ENCODE assay signal across 24 cellular contexts in genomic region chr12:128724468-128725046, GRCh38.
DNase-seq lines count a peak whose midpoint lies in the region; FAIRE-seq and TF ChIP-seq lines count a peak whose summit lies in the region.
"Had no signal": no experiment of that assay in that cellular context is flagged by ENCODE, and none has a peak within 500 bp of the region (broad histone marks: within the 10 kb centered on the region; RNA-seq: fewer than 3 reads in every experiment).

No MANE protein-coding gene starts in this region.

- H2BK5ac ChIP-seq in H9 (ENCODE audit: insufficient read length, low read length) (no peak overlapping the region), neuronal stem cell (ENCODE audit: low read length) (no peak overlapping the region)

- FAIRE-seq in RCC 7860 (lab: Jason Lieb, UNC): peak; percentile 65
- FAIRE-seq: A204.1, H54 had no signal

- H3K79me1 ChIP-seq in H9 (ENCODE audit: insufficient read depth, low read depth, low read length, poor library complexity, severe bottlenecking) (no peaks in the 10 kb centered on the region), neuronal stem cell (ENCODE audit: low read depth, low read length) (no peaks in the 10 kb centered on the region)

- H2BK15ac ChIP-seq in H9 (ENCODE audit: low read depth, low read length) (no peak overlapping the region), neuronal stem cell (ENCODE audit: low read length) (no peak overlapping the region)

- no peak overlapping the region for H3K56ac ChIP-seq in H9 (ENCODE audit: insufficient read length, low read depth, low read length)

- DNase-seq in Caki2 (ENCODE audit: low read depth) (peak; percentile 56), H9 (no peak), RCC 7860 (ENCODE audit: low spot score) (peak; percentile 43), neuronal stem cell (ENCODE audit: low spot score) (no peak), activated gamma-delta T cell treated with Interleukin-2 at 50 U/mL for 16 hours (no peak), NOMO-1 treated with dmso at 0.1 percent for 144 hours (lab: John Stamatoyannopoulos, UW; ENCODE audit: unreplicated experiment) (no peak), OCI-M2 (lab: John Stamatoyannopoulos, UW; ENCODE audit: unreplicated experiment) (no peak)
- DNase-seq: AML-193; Calu3; CD8-positive, alpha-beta memory T cell; DMS79 treated with DMSO at 0.1 percent for 48 hours; MM.1S; NCI-H2029; NCI-H446; NCI-H524 treated with DMSO at 0.1 percent for 48 hours; NCI-H774; SK-N-SH; T-helper 17 cell had no signal

- TF ChIP-seq CTCF in H9 (conservative IDR thresholded peaks at IDR 0.05): no peak

- H3K14ac ChIP-seq in H9 (ENCODE audit: insufficient read depth, low read length) (no peak overlapping the region; the same call in 1 of the 2 replicates), neuronal stem cell (ENCODE audit: low read length) (no peak overlapping the region)

- H3K27me3 ChIP-seq in H9 (ENCODE audit: insufficient read depth, low read length) (no peaks in the 10 kb centered on the region), neuronal stem cell (ENCODE audit: control insufficient read depth in 3 of 3, insufficient read depth in 3 of 3, low read depth in 1 of 3, low read length in 3 of 3) (peaks cover 0 to 8% (median 0%) of the 10 kb centered on the region in 3 experiments)

- peaks cover 6 to 9% of the 10 kb centered on the region in 2 experiments; a peak in 3 of 5 replicates for H3K9me3 Mint-ChIP-seq in H9

- H3K27ac ChIP-seq in H9 (ENCODE audit: insufficient read length, low read depth, low read length): no peak overlapping the region
- H3K27ac ChIP-seq in neuronal stem cell (replicated peaks; ENCODE audit: low read length): no peak overlapping the region
- H3K27ac ChIP-seq: C4-2B, HL-60, KMS-11 had no signal

- no peaks in the 10 kb centered on the region for H3K79me2 ChIP-seq in H9 (ENCODE audit: insufficient read depth, low read length)

- peaks cover 30 to 34% of the 10 kb centered on the region in 2 experiments for H3K4me1 Mint-ChIP-seq in H9
- H3K4me1 Mint-ChIP-seq: T-helper 17 cell had no signal

- H2BK20ac ChIP-seq in H9 (ENCODE audit: low read depth, low read length, poor library complexity, severe bottlenecking): no peak overlapping the region

- H4K8ac ChIP-seq in H9 (replicated peaks; ENCODE audit: insufficient read length, low read depth, low read length) (no peak overlapping the region), neuronal stem cell (ENCODE audit: low read depth, low read length) (no peak overlapping the region)

- H4K20me1 ChIP-seq in H9 (ENCODE audit: control insufficient read depth, insufficient read depth, insufficient read length): no peaks in the 10 kb centered on the region

- H3K36me3 Mint-ChIP-seq in H9 (ENCODE audit: insufficient read depth in 1 of 3, low read depth in 3 of 3): peaks cover 0 to 6% (median 1%) of the 10 kb centered on the region in 3 experiments; a peak in 2 of 7 replicates
- H3K36me3 Mint-ChIP-seq: IgD-negative memory B cell had no signal

- H3K9me3 ChIP-seq in H9 (ENCODE audit: control insufficient read depth, low read depth, low read length) (no peaks in the 10 kb centered on the region), neuronal stem cell (replicated peaks in 1 of 2; ENCODE audit: control insufficient read depth in 2 of 2, insufficient read depth in 1 of 2, low read depth in 1 of 2, low read length in 2 of 2) (peaks cover 0 to under 1% of the 10 kb centered on the region in 2 donors)
- H3K9me3 ChIP-seq: SK-N-SH had no signal

- H4K91ac ChIP-seq in H9 (ENCODE audit: insufficient read length, low read depth, low read length): no peak overlapping the region
- no peak overlapping the region for H4K91ac ChIP-seq in neuronal stem cell (ENCODE audit: low read depth, low read length, poor library complexity)

- no peak overlapping the region for H2BK120ac ChIP-seq in H9 (ENCODE audit: low read depth, low read length, poor library complexity, severe bottlenecking)
- H2BK120ac ChIP-seq in neuronal stem cell (ENCODE audit: low read depth, low read length): no peak overlapping the region

- no peak overlapping the region for H3K4me3 Mint-ChIP-seq in H9
- H3K4me3 Mint-ChIP-seq: CD8-positive, alpha-beta memory T cell; IgD-negative memory B cell; T-helper 17 cell had no signal

- H2AK5ac ChIP-seq in H9 (ENCODE audit: insufficient read length, low read length) (no peak overlapping the region), neuronal stem cell (ENCODE audit: low read depth, low read length) (no peak overlapping the region)

- H3K4me1 ChIP-seq in H9 (ENCODE audit: insufficient read depth, low read length): peaks cover 13% of the 10 kb centered on the region; the same call in 1 of the 2 replicates
- H3K4me1 ChIP-seq in neuronal stem cell (ENCODE audit: control insufficient read depth in 2 of 2, insufficient read depth in 1 of 2, low read depth in 1 of 2, low read length in 2 of 2): peaks cover 3 to 10% of the 10 kb centered on the region in 2 donors

- no peak overlapping the region for H4K5ac ChIP-seq in H9 (ENCODE audit: insufficient read length, low read depth, low read length)

- no peak overlapping the region for H3K4me3 ChIP-seq in neuronal stem cell (ENCODE audit: low read length in 2 of 2)

- no peak overlapping the region for H3K23ac ChIP-seq in H9 (ENCODE audit: insufficient read length, low read depth, low read length)
- H3K23ac ChIP-seq in neuronal stem cell (ENCODE audit: low read depth, low read length, poor library complexity): no peak overlapping the region

- no peaks in the 10 kb centered on the region for H3K23me2 ChIP-seq in H9 (ENCODE audit: insufficient read length, low read depth, low read length, poor library complexity, severe bottlenecking)

- H2BK12ac ChIP-seq in H9 (ENCODE audit: insufficient read length, low read depth, low read length) (no peak overlapping the region), neuronal stem cell (ENCODE audit: low read length) (no peak overlapping the region)

- no peak overlapping the region for H2AFZ ChIP-seq in H9 (ENCODE audit: low read length)
- H2AFZ ChIP-seq in neuronal stem cell (ENCODE audit: low read length): no peak overlapping the region

- H3K9ac ChIP-seq in H9 (ENCODE audit: extremely low read depth, insufficient read length, low read length) (no peak overlapping the region), neuronal stem cell (ENCODE audit: low read depth, low read length, poor library complexity) (no peak overlapping the region)
- H3K9ac ChIP-seq: KMS-11, SK-N-SH had no signal

- no peaks in the 10 kb centered on the region for H3K36me3 ChIP-seq in neuronal stem cell (replicated peaks in 1 of 2; ENCODE audit: control insufficient read depth in 2 of 2, insufficient read depth in 2 of 2, low read length in 2 of 2)

- no peak overlapping the region for H3K4me2 ChIP-seq in H9 (ENCODE audit: insufficient read depth, insufficient read length, low read length)
- no peak overlapping the region for H3K4me2 ChIP-seq in neuronal stem cell (ENCODE audit: insufficient read depth, low read length, poor library complexity, severe bottlenecking)
- H3K4me2 ChIP-seq: KMS-11, SK-N-SH had no signal

- H3K4ac ChIP-seq in H9 (ENCODE audit: low read depth, low read length) (no peak overlapping the region), neuronal stem cell (ENCODE audit: low read length) (no peak overlapping the region)

- peaks cover 2% of the 10 kb centered on the region for H3K27me3 Mint-ChIP-seq in H9 (ENCODE audit: low read depth)

- H3K27ac Mint-ChIP-seq in H9: no peak overlapping the region; a peak in 1 of 7 replicates
- H3K27ac Mint-ChIP-seq: IgD-negative memory B cell, T-helper 17 cell had no signal

- in situ Hi-C loops in Caki2 (cut with HindIII; ENCODE audit: low pct_unique_long_range_greater_than_20kb, low sequenced_read_pairs): loop anchor here (5.0 kb wide), 1 partner anchor 73 kb away; no protein-coding TSS in a partner anchor

- H3K18ac ChIP-seq in H9 (ENCODE audit: insufficient read length, low read depth, low read length) (peak overlapping the region; percentile 15), neuronal stem cell (ENCODE audit: low read length) (peak overlapping the region; percentile 69)

- H3T11ph ChIP-seq in H9 (ENCODE audit: low read length): no peak overlapping the region

- no CpG with 5 or more reads among the region's 10 CpGs for WGBS in H9 (ENCODE audit: extremely low coverage, insufficient read length, low lambda C conversion rate)
- WGBS in neuronal stem cell (ENCODE audit: extremely low coverage in 2 of 2, insufficient read length in 2 of 2, insufficient replicate concordance in 1 of 2), 2 donors: no CpG with 5 or more reads among the region's 10 CpGs

Comparison
In these comparisons a context has a peak if more than half of its experiments do, and no peak if none do; other contexts are left out.
1. DNase-seq: peak in Caki2 (single experiment) and RCC 7860 (single experiment); none in H9 (single experiment), neuronal stem cell (single experiment), activated gamma-delta T cell treated with Interleukin-2 at 50 U/mL for 16 hours (single experiment), NOMO-1 treated with dmso at 0.1 percent for 144 hours (single experiment) and OCI-M2 (single experiment).